In genomic region chr6:134422426-134423231, GRCh38 we compare ENCODE assay signal across 11 cellular contexts.
A peak's percentile ranks its signal among the peaks of the same experiment; 100 is the strongest.
DNase-seq lines count a peak whose midpoint lies in the region; ATAC-seq and TF ChIP-seq lines count a peak whose summit lies in the region.
"Had no signal": no experiment of that assay in that cellular context is flagged by ENCODE, and none has a peak within 500 bp of the region (broad histone marks: within the 10 kb centered on the region; RNA-seq: fewer than 3 reads in every experiment).

No MANE protein-coding gene starts in this region.

- in situ Hi-C loops in astrocyte of the spinal cord (cut with HindIII; ENCODE audit: low sequenced_read_pairs): no loop called here

- no peaks in the 10 kb centered on the region for H3K27me3 ChIP-seq in lung (ENCODE audit: control insufficient read depth, insufficient read depth)
- H3K27me3 ChIP-seq: heart left ventricle, Peyer's patch had no signal

- DNase-seq in AG10803 (ENCODE audit: low read depth): peak; percentile 99
- DNase-seq in HS-27A (ENCODE audit: low read depth): peak; percentile 97
- DNase-seq in astrocyte of the spinal cord (ENCODE audit: low read depth, low spot score): peak; percentile 99
- no peak for DNase-seq in lung (ENCODE audit: low spot score)
- DNase-seq in stimulated activated CD4-positive, alpha-beta T cell treated with anti-CD3 and anti-CD28 coated beads, Interleukin-2, amount 100 ng/mL, for 24 hours: no peak
- DNase-seq in 8988T: no peak
- no peak for DNase-seq in stimulated activated CD4-positive, alpha-beta T cell treated with anti-CD3 and anti-CD28 coated beads, Interleukin-4, amount 100 ng/mL, for 24 hours
- DNase-seq: heart left ventricle, Peyer's patch had no signal

- no peak overlapping the region for H3K4me3 ChIP-seq in AG10803 (ENCODE audit: low read length)
- no peak overlapping the region for H3K4me3 ChIP-seq in astrocyte of the spinal cord (ENCODE audit: low read depth, low read length)
- H3K4me3 ChIP-seq in lung: no peak overlapping the region
- H3K4me3 ChIP-seq: heart left ventricle, Peyer's patch, thoracic aorta had no signal

- 80 to 86% methylated on average over 6 of the region's 6 CpGs for WGBS in lung, 2 donors

- H3K4me1 ChIP-seq in lung (ENCODE audit: control insufficient read depth in 2 of 2, insufficient read depth in 2 of 2, low read length in 2 of 2): no peaks in the 10 kb centered on the region
- H3K4me1 ChIP-seq: Peyer's patch had no signal

- no peaks in the 10 kb centered on the region for H3K36me3 ChIP-seq in lung (ENCODE audit: control insufficient read depth in 2 of 2, insufficient read depth in 2 of 2, low read length in 2 of 2)
- H3K36me3 ChIP-seq: heart left ventricle, Peyer's patch, thoracic aorta had no signal

- peak; percentile 47 for ATAC-seq in lung (ENCODE audit: insufficient read depth, low FRiP score)
- ATAC-seq in GM21381 (IDR thresholded peaks at IDR 0.05; ENCODE audit: unreplicated experiment): no peak

- peak overlapping the region in 1 of 2 donors; percentile 63 for H3K27ac ChIP-seq in lung (ENCODE audit: low read depth in 1 of 2, low read length in 1 of 2)
- H3K27ac ChIP-seq: Peyer's patch had no signal

- no peaks in the 10 kb centered on the region for H3K9me3 ChIP-seq in lung (ENCODE audit: control insufficient read depth in 2 of 2, insufficient read depth in 1 of 2, low read length in 1 of 2)
- H3K9me3 ChIP-seq: heart left ventricle, Peyer's patch, thoracic aorta had no signal

- TF ChIP-seq CTCF in AG10803 (conservative IDR thresholded peaks at IDR 0.05; ENCODE audit: low read length) (no peak), astrocyte of the spinal cord (IDR thresholded peaks at IDR 0.05; ENCODE audit: low read depth, low read length) (no peak), lung (IDR thresholded peaks at IDR 0.05; ENCODE audit: control extremely low read depth, extremely low read depth) (no peak)

Comparison
In these comparisons a context has a peak if more than half of its experiments do, and no peak if none do; other contexts are left out.
1. DNase-seq: peak in AG10803 (single experiment), HS-27A (single experiment) and astrocyte of the spinal cord (single experiment); none in lung (single experiment), stimulated activated CD4-positive, alpha-beta T cell treated with anti-CD3 and anti-CD28 coated beads, Interleukin-2, amount 100 ng/mL, for 24 hours (0 of 2), 8988T (single experiment) and stimulated activated CD4-positive, alpha-beta T cell treated with anti-CD3 and anti-CD28 coated beads, Interleukin-4, amount 100 ng/mL, for 24 hours (single experiment).